10 cellular contexts compared by ENCODE assay signal in the genomic region with DNA sequence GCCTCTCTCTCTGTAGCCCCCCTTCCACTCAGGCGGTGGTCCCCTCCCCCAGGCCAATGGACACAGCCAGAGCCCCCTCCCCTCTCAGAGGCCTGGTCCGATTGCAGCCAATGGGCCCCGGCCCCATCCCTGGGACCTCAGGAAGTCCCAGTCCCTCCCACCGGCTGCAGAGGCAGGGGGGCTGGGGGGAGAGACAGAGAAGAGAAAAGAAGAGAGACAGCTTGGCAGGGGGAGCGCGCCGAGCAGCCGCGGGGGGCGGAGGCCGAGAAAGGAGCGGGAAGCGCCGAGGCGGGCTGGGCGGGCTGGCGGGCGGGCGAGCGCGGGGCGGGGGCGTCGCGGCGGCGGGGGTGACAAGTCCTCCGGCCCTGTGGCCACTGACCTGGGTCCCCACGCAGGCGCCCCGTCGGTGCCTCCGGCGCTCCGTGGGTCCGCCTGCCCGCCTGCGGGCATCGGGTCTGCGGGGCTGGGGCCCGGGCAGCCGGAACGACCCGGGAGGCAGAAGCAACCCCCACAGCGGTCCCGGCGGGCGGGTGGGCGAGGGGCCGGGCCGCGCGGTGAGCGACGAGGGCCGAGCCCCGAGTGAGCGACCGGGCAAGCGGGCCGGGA. TPM values are rescaled to one million over a fixed set of nuclear protein-coding genes. Genes with fewer than 3 reads are reported as not detected.
DNase-seq lines count a peak whose midpoint lies in the region; ATAC-seq and TF ChIP-seq lines count a peak whose summit lies in the region.
"Had no signal": no experiment of that assay in that cellular context is flagged by ENCODE, and none has a peak within 500 bp of the region (broad histone marks: within the 10 kb centered on the region; RNA-seq: fewer than 3 reads in every experiment).

No MANE protein-coding gene starts in this region.

- no peaks in the 10 kb centered on the region for H3K36me3 ChIP-seq in ES-I3 (ENCODE audit: insufficient read depth, low read length)

- no peaks in the 10 kb centered on the region for H3K9me3 Mint-ChIP-seq in progenitor cell of endocrine pancreas (ENCODE audit: low read depth)
- H3K9me3 Mint-ChIP-seq in HFFc6, result no peaks in the 10 kb centered on the region

- peak; percentile 25 for DNase-seq in NCI-H2227 treated with DMSO at 0.1 percent for 48 hours (lab: John Stamatoyannopoulos, UW)
- DNase-seq in right cardiac atrium, result peak in 1 of 3 donors; percentile 73
- no peak for DNase-seq in progenitor cell of endocrine pancreas (ENCODE audit: low spot score, unreplicated experiment)
- DNase-seq in HFFc6, result no peak
- no peak for DNase-seq in activated CD8-positive, alpha-beta memory T cell treated with anti-CD3 and anti-CD28 coated beads for 24 hours
- DNase-seq: GDM1 had no signal

- H3K9ac ChIP-seq in ES-I3 (ENCODE audit: low read depth, low read length), result peak overlapping the region; percentile 46
- H3K9ac ChIP-seq: KMS-11 had no signal

- ATAC-seq in right cardiac atrium, result no peak
- ATAC-seq in GM18505 (IDR thresholded peaks at IDR 0.05; ENCODE audit: unreplicated experiment), result no peak
- no peak for ATAC-seq in HG03039 (IDR thresholded peaks at IDR 0.05; ENCODE audit: unreplicated experiment)

- TF ChIP-seq POLR2A in GM18505 (IDR thresholded peaks at IDR 0.05; ENCODE audit: borderline replicate concordance, extremely low read depth, insufficient read depth, insufficient read length), result no peak

- intact Hi-C loops in right cardiac atrium (cut with DNase I), result no loop called here

- no peaks in the 10 kb centered on the region for H3K36me3 Mint-ChIP-seq in progenitor cell of endocrine pancreas (ENCODE audit: insufficient read depth)
- H3K36me3 Mint-ChIP-seq in HFFc6 (ENCODE audit: low read depth), result no peaks in the 10 kb centered on the region

- 2% methylated on average over 61 of the region's 61 CpGs for WGBS in right cardiac atrium

- H3K4me3 Mint-ChIP-seq in progenitor cell of endocrine pancreas (ENCODE audit: low read depth) (peak overlapping the region; percentile 64), HFFc6 (no peak overlapping the region)

- H3K4me3 ChIP-seq in right cardiac atrium (ENCODE audit: low read length), result peak overlapping the region; percentile 49

- H3K27ac Mint-ChIP-seq in progenitor cell of endocrine pancreas, result no peak overlapping the region
- H3K27ac Mint-ChIP-seq in HFFc6, result no peak overlapping the region

- TF ChIP-seq CTCF in progenitor cell of endocrine pancreas (IDR thresholded peaks at IDR 0.05; ENCODE audit: unreplicated experiment), result no peak
- TF ChIP-seq CTCF in HFFc6 (IDR thresholded peaks at IDR 0.05), result no peak

- H3K27me3 Mint-ChIP-seq in progenitor cell of endocrine pancreas (peaks cover 76% of the 10 kb centered on the region), HFFc6 (ENCODE audit: insufficient read depth) (peaks cover 41% of the 10 kb centered on the region)

- H3K9me3 ChIP-seq in ES-I3 (ENCODE audit: control insufficient read depth, insufficient read depth, low read length), result no peaks in the 10 kb centered on the region
- H3K9me3 ChIP-seq in right cardiac atrium (ENCODE audit: control insufficient read depth, low read length), result no peaks in the 10 kb centered on the region

- no peak overlapping the region for H3K27ac ChIP-seq in right cardiac atrium (ENCODE audit: low read length)
- H3K27ac ChIP-seq: KMS-11 had no signal

- H3K4me1 Mint-ChIP-seq in progenitor cell of endocrine pancreas (ENCODE audit: low read depth), result peaks cover 38% of the 10 kb centered on the region
- no peaks in the 10 kb centered on the region for H3K4me1 Mint-ChIP-seq in HFFc6 (ENCODE audit: low read depth)

- H3K27me3 ChIP-seq in right cardiac atrium (ENCODE audit: control insufficient read depth, insufficient read depth), result no peaks in the 10 kb centered on the region

- H3K4me1 ChIP-seq in ES-I3 (ENCODE audit: insufficient read depth, low read length) (peaks cover 39% of the 10 kb centered on the region), right cardiac atrium (ENCODE audit: control insufficient read depth, insufficient read depth, low read length) (peaks cover 13% of the 10 kb centered on the region)

RNA-seq across cellular contexts. Expression of gene CNTFR, which starts 11.8 kb away (rescaled TPM):
- total RNA-seq in right cardiac atrium, result 10 to 100 TPM; 14.9 to 66.4 (median 46.0) TPM
- polyA plus RNA-seq in right cardiac atrium, result 55.0 TPM
- total RNA-seq in progenitor cell of endocrine pancreas, result 2.3 and 2.7 TPM in 2 replicates
- total RNA-seq in HFFc6 (2021; fragmentation: NEBNext Ultra II Directional; extraction: Animal tissue kit (Norgen Biotek cat#: 25700)), result not detected

RNA-seq across cellular contexts. Expression of gene RPP25L, which starts 34.2 kb away (rescaled TPM):
- total RNA-seq in right cardiac atrium (10 to 100 TPM; 17.8 to 34.5 (median 31.3) TPM), progenitor cell of endocrine pancreas (29.3 and 30.5 TPM in 2 replicates)
- 49.0 TPM for polyA plus RNA-seq in right cardiac atrium
- 10 to 100 TPM; 16.1 to 22.0 (median 19.6) TPM for total RNA-seq in HFFc6 (2021; fragmentation: NEBNext Ultra II Directional; extraction: Animal tissue kit (Norgen Biotek cat#: 25700))

RNA-seq across cellular contexts. Expression of gene DCTN3, which starts 42.6 kb away (rescaled TPM):
- total RNA-seq in right cardiac atrium, result 100 to 1,000 TPM in 3 of 4 donors, 10 to 100 TPM in 1; 99.3 to 128 (median 117) TPM
- 113 TPM for polyA plus RNA-seq in right cardiac atrium
- 101 and 102 TPM in 2 replicates for total RNA-seq in progenitor cell of endocrine pancreas
- total RNA-seq in HFFc6 (2021; fragmentation: NEBNext Ultra II Directional; extraction: Animal tissue kit (Norgen Biotek cat#: 25700)), result 100 to 1,000 TPM; 150 to 176 (median 161) TPM

RNA-seq across cellular contexts. Expression of gene ARID3C, which starts 51.1 kb away (rescaled TPM):
- total RNA-seq in right cardiac atrium (not detected), progenitor cell of endocrine pancreas (8.5 and 12.0 TPM in 2 replicates)
- polyA plus RNA-seq in right cardiac atrium, result not detected
- total RNA-seq in HFFc6 (2021; fragmentation: NEBNext Ultra II Directional; extraction: Animal tissue kit (Norgen Biotek cat#: 25700)), result under 1 TPM in 2 of 6 experiments, not detected in 4; 0.14 to 0.17 TPM

RNA-seq across cellular contexts. Expression of gene ENHO, which starts 54.9 kb away (rescaled TPM):
- total RNA-seq in right cardiac atrium (1 to 10 TPM in 3 of 4 donors, under 1 TPM in 1; 0.67 to 2.3 (median 1.6) TPM), progenitor cell of endocrine pancreas (4.0 and 4.5 TPM in 2 replicates)
- polyA plus RNA-seq in right cardiac atrium, result 3.2 TPM
- under 1 TPM in 2 of 6 experiments, not detected in 4; 0.19 to 0.57 TPM for total RNA-seq in HFFc6 (2021; fragmentation: NEBNext Ultra II Directional; extraction: Animal tissue kit (Norgen Biotek cat#: 25700))
